16 cellular contexts compared by ENCODE assay signal in the genomic region with DNA sequence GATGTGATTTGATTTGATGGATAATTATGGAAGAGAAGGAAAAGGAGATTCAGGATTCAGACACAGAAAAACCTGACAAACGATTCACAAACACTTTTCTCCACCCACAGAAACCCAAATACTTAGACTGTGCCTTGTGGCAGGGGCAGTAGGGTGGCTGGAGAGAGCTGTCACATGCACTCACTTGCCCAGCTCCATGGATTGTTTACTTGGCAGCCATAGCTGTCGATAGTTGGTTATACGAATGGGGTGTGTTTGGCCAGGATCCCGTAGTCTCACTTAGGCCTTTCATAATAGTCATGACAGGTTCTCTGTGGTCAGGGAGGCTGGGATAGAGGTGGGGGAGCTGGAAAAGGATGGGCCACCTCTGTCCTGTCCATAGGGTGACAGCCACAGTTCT.
"Had no signal": no experiment of that assay in that cellular context is flagged by ENCODE, and none has a peak within 500 bp of the region (broad histone marks: within the 10 kb centered on the region; RNA-seq: fewer than 3 reads in every experiment).

No MANE protein-coding gene starts in this region.

- H3K4me3 ChIP-seq: adrenal gland, dorsolateral prefrontal cortex, right lobe of liver, smooth muscle cell, suprapubic skin had no signal

- ATAC-seq: activated CD8-positive, alpha-beta T cell treated with anti-CD3 and anti-CD28 coated beads for 36 hours; activated T-cell treated with anti-CD3 and anti-CD28 coated beads, Interleukin-2, amount 50 U/mL, for 4 hours; natural killer cell; stimulated activated naive CD8-positive, alpha-beta T cell treated with anti-CD3 and anti-CD28 coated beads, Interleukin-15, Interleukin-2, amounts not matched to agents 100 U/mL and 50 U/mL, for 24 hours; T-helper 17 cell; WTC11 had no signal

- H3K36me3 ChIP-seq: neutrophil, right lobe of liver, suprapubic skin had no signal

- DNase-seq: activated CD4-positive, alpha-beta T cell treated with anti-CD3 and anti-CD28 coated beads for 4 hours; activated CD8-positive, alpha-beta T cell treated with anti-CD3 and anti-CD28 coated beads for 36 hours; activated effector memory CD4-positive, alpha-beta T cell treated with Interleukin-2 at 50 U/mL for 16 hours; activated T-cell treated with anti-CD3 and anti-CD28 coated beads, Interleukin-2, amount 50 U/mL, for 4 hours; dorsolateral prefrontal cortex; glutamatergic neuron; natural killer cell; stimulated activated naive CD8-positive, alpha-beta T cell treated with anti-CD3 and anti-CD28 coated beads, Interleukin-15, Interleukin-2, amounts not matched to agents 100 U/mL and 50 U/mL, for 24 hours; T-helper 17 cell had no signal

- H3K4me1 ChIP-seq: foreskin keratinocyte, right lobe of liver, suprapubic skin had no signal

- H3K27me3 ChIP-seq: adrenal gland, dorsolateral prefrontal cortex, right lobe of liver, suprapubic skin had no signal

- H3K9me3 ChIP-seq: adrenal gland, neutrophil, right lobe of liver, suprapubic skin had no signal

- H3K27ac ChIP-seq: dorsolateral prefrontal cortex, foreskin keratinocyte, neutrophil, right lobe of liver, suprapubic skin had no signal
